16 cellular contexts compared by ENCODE assay signal in the genomic region with DNA sequence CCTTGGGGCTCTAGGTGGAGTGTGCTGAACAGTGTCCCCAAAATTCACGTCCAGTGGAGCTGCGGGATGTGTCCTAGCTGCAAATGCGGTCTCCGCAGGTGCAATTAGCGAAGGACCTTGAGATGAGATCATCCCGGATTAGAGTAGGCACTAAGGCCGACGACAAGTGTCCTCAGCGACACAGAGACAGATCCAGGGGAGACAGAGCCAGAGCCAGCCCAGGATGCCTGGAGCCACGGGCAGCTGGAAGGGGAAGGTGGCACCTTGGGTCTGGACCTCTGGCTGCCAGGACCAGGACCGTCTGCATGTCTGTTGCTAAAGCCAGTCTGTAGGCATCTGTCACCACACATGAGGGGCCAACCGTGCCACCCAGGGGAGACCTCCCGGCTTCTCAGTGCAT. TPM values are rescaled to one million over a fixed set of nuclear protein-coding genes. Genes with fewer than 3 reads are reported as not detected.
DNase-seq lines count a peak whose midpoint lies in the region; ATAC-seq and TF ChIP-seq lines count a peak whose summit lies in the region.
"Had no signal": no experiment of that assay in that cellular context is flagged by ENCODE, and none has a peak within 500 bp of the region (broad histone marks: within the 10 kb centered on the region; RNA-seq: fewer than 3 reads in every experiment).

No MANE protein-coding gene starts in this region.

- H3K9me1 ChIP-seq in IMR-90 (ENCODE audit: insufficient read depth, low read length) = peaks cover 6% of the 10 kb centered on the region; the same call in 1 of the 2 replicates

- H3K79me1 ChIP-seq in IMR-90 (ENCODE audit: low read depth in 1 of 2, low read length in 2 of 2) (peaks cover 24 to 98% of the 10 kb centered on the region in 2 experiments), trophoblast cell (ENCODE audit: low read length) (peaks cover 2% of the 10 kb centered on the region)

- H3K4me2 ChIP-seq in IMR-90 (ENCODE audit: low read depth, low read length) (no peak overlapping the region), trophoblast cell (ENCODE audit: low read length) (no peak overlapping the region)

- no peaks in the 10 kb centered on the region for H3K9me3 Mint-ChIP-seq in Caco-2 (ENCODE audit: unreplicated experiment)
- no peaks in the 10 kb centered on the region for H3K9me3 Mint-ChIP-seq in endodermal cell
- H3K9me3 Mint-ChIP-seq in stimulated activated naive B cell treated with anti-CD40 and anti-IgM and Interleukin-4, amounts not matched to agents 10 μg/mL and 1 μg/mL and 100 μg/mL, for 72 hours = no peaks in the 10 kb centered on the region
- H3K9me3 Mint-ChIP-seq: activated T-helper 2 cell treated with anti-CD3 and anti-CD28 coated beads, Interferon-gamma antibody, Interleukin-2, Interleukin-4, amounts not matched to agents 10 μg/mL and 5 μg/mL and 100 μg/mL, durations not matched to agents 14 hours and 24 hours and 36 hours had no signal

- H3K36me3 Mint-ChIP-seq in Caco-2 (ENCODE audit: insufficient read depth, unreplicated experiment) (peaks cover 100% of the 10 kb centered on the region), endodermal cell (ENCODE audit: low read depth) (peaks cover 54% of the 10 kb centered on the region)
- peaks cover 51% of the 10 kb centered on the region in 2 donors for H3K36me3 Mint-ChIP-seq in stimulated activated naive B cell treated with anti-CD40 and anti-IgM and Interleukin-4, amounts not matched to agents 10 μg/mL and 1 μg/mL and 100 μg/mL, for 72 hours

- H3K27ac Mint-ChIP-seq in Caco-2 (ENCODE audit: unreplicated experiment) (peak overlapping the region; percentile 32), endodermal cell (peak overlapping the region; percentile 80)
- no peak overlapping the region for H3K27ac Mint-ChIP-seq in stimulated activated naive B cell treated with anti-CD40 and anti-IgM and Interleukin-4, amounts not matched to agents 10 μg/mL and 1 μg/mL and 100 μg/mL, for 72 hours
- H3K27ac Mint-ChIP-seq: activated T-helper 2 cell treated with anti-CD3 and anti-CD28 coated beads, Interferon-gamma antibody, Interleukin-2, Interleukin-4, amounts not matched to agents 10 μg/mL and 5 μg/mL and 100 μg/mL, durations not matched to agents 14 hours and 24 hours and 36 hours had no signal

- TF ChIP-seq POLR2A in IMR-90 (IDR thresholded peaks at IDR 0.05; ENCODE audit: low read depth, low read length) = no peak

- H3K14ac ChIP-seq in IMR-90 (replicated peaks; ENCODE audit: low read depth, low read length) (no peak overlapping the region), trophoblast cell (ENCODE audit: low read length) (no peak overlapping the region)

- 93% methylated on average over 7 of the region's 13 CpGs; no CpG with 5 or more reads in 1 of the 2 experiments for WGBS in IMR-90 (ENCODE audit: extremely low coverage in 2 of 2, insufficient read length in 1 of 2), 2 experiments
- 84 to 88% methylated on average over 13 of the region's 13 CpGs for WGBS in endodermal cell (ENCODE audit: insufficient coverage in 1 of 2, insufficient read length in 1 of 2), 2 experiments
- WGBS in trophoblast cell (ENCODE audit: extremely low coverage, insufficient coverage, insufficient read length) = no CpG with 5 or more reads among the region's 13 CpGs

- no peak for TF ChIP-seq CTCF in Caco-2 (IDR thresholded peaks at IDR 0.05; ENCODE audit: insufficient read depth in 1 of 2, low read depth in 1 of 2, low read length in 1 of 2, severe bottlenecking in 1 of 2, unreplicated experiment in 1 of 2)
- TF ChIP-seq CTCF in IMR-90 (conservative IDR thresholded peaks at IDR 0.05; ENCODE audit: low read depth, low read length) = no peak
- no peak for TF ChIP-seq CTCF in endodermal cell (conservative IDR thresholded peaks at IDR 0.05)
- no peak for TF ChIP-seq CTCF in GM13976 (IDR thresholded peaks at IDR 0.05; ENCODE audit: borderline replicate concordance, control extremely low read depth, extremely low read depth, insufficient read depth, missing control alignments)
- TF ChIP-seq CTCF in GM10266 (IDR thresholded peaks at IDR 0.05; ENCODE audit: control insufficient read depth, insufficient read depth, low read depth, missing control alignments) = no peak

- H3K4me3 Mint-ChIP-seq in Caco-2 (ENCODE audit: unreplicated experiment) = no peak overlapping the region
- no peak overlapping the region for H3K4me3 Mint-ChIP-seq in endodermal cell
- H3K4me3 Mint-ChIP-seq in stimulated activated naive B cell treated with anti-CD40 and anti-IgM and Interleukin-4, amounts not matched to agents 10 μg/mL and 1 μg/mL and 100 μg/mL, for 72 hours = no peak overlapping the region

- intact Hi-C loops in Caco-2 (cut with micrococcal nuclease; ENCODE audit: unreplicated experiment) = no loop called here
- intact Hi-C loops in IMR-90 (cut with micrococcal nuclease) = no loop called here

- H2BK120ac ChIP-seq in IMR-90 (ENCODE audit: low read depth, low read length) (no peak overlapping the region), trophoblast cell (ENCODE audit: insufficient read depth, low read length, poor library complexity) (no peak overlapping the region)

- H2BK20ac ChIP-seq in IMR-90 (ENCODE audit: low read depth, low read length) = no peak overlapping the region

- in situ Hi-C loops in IMR-90 (cut with MboI; ENCODE audit: low sequenced_read_pairs) (no loop called here), GM13976 (cut with MboI; ENCODE audit: low sequenced_read_pairs, unreplicated experiment) (no loop called here)

- H3K9ac ChIP-seq in IMR-90 (ENCODE audit: low read depth, low read length) (no peak overlapping the region), endodermal cell (ENCODE audit: extremely low read depth, low read length, poor library complexity, severe bottlenecking) (no peak overlapping the region), trophoblast cell (ENCODE audit: low read length) (no peak overlapping the region)

- H3K18ac ChIP-seq in IMR-90 (ENCODE audit: low read depth, low read length) (no peak overlapping the region), trophoblast cell (ENCODE audit: low read length) (no peak overlapping the region)

- H3K36me3 ChIP-seq in Caco-2 (ENCODE audit: control insufficient read depth, insufficient read depth, low read length) (peaks cover 5% of the 10 kb centered on the region), IMR-90 (ENCODE audit: control insufficient read depth, insufficient read depth, low read length) (peaks cover 74% of the 10 kb centered on the region), endodermal cell (ENCODE audit: control insufficient read depth, insufficient read depth, low read length) (peaks cover 97% of the 10 kb centered on the region), trophoblast cell (ENCODE audit: control insufficient read depth in 1 of 2, insufficient read depth in 2 of 2, low read length in 2 of 2) (peaks cover 92 to 93% of the 10 kb centered on the region in 2 experiments)

- H3K56ac ChIP-seq in IMR-90 (ENCODE audit: extremely low read depth, insufficient read depth, low read length) = no peak overlapping the region

- H3K4me1 Mint-ChIP-seq in Caco-2 (ENCODE audit: low read depth, unreplicated experiment) (peaks cover 7% of the 10 kb centered on the region), endodermal cell (peaks cover 2% of the 10 kb centered on the region)
- peaks cover 14 to 42% of the 10 kb centered on the region in 2 donors for H3K4me1 Mint-ChIP-seq in stimulated activated naive B cell treated with anti-CD40 and anti-IgM and Interleukin-4, amounts not matched to agents 10 μg/mL and 1 μg/mL and 100 μg/mL, for 72 hours

- no peak for DNase-seq in Caco-2
- no peak for DNase-seq in IMR-90
- no peak for DNase-seq in endodermal cell
- no peak for DNase-seq in trophoblast cell
- DNase-seq in GM13976 (ENCODE audit: low spot score) = no peak
- DNase-seq in GM10266 (ENCODE audit: extremely low spot score) = no peak
- DNase-seq in stimulated activated naive B cell treated with anti-CD40 and anti-IgM and Interleukin-4, amounts not matched to agents 10 μg/mL and 1 μg/mL and 100 μg/mL, for 72 hours = no peak
- DNase-seq: amygdala; cerebellar nuclear complex; DMS79; KG1; NCI-H1105 treated with DMSO at 0.1 percent for 48 hours; stimulated activated CD4-positive, alpha-beta T cell treated with anti-CD3 and anti-CD28 coated beads, Interleukin-4, amount 100 ng/mL, for 1 hour had no signal

- H3K27ac ChIP-seq in IMR-90 (ENCODE audit: insufficient read depth, low read length) (no peak overlapping the region), endodermal cell (ENCODE audit: low read depth, low read length) (no peak overlapping the region), trophoblast cell (ENCODE audit: low read depth, low read length) (no peak overlapping the region)
- H3K27ac ChIP-seq: C4-2B had no signal

- peaks cover 5% of the 10 kb centered on the region for H3K4me1 ChIP-seq in Caco-2
- no peaks in the 10 kb centered on the region for H3K4me1 ChIP-seq in IMR-90 (ENCODE audit: control insufficient read depth, insufficient read depth, low read length)
- peaks cover 17% of the 10 kb centered on the region for H3K4me1 ChIP-seq in endodermal cell (ENCODE audit: control insufficient read depth, insufficient read depth, low read length)
- H3K4me1 ChIP-seq in trophoblast cell (ENCODE audit: control insufficient read depth in 1 of 2, insufficient read depth in 2 of 2, low read length in 2 of 2) = peaks cover 6 to 20% of the 10 kb centered on the region in 2 experiments

- no peak overlapping the region for H4K8ac ChIP-seq in IMR-90 (ENCODE audit: low read depth in 2 of 2, low read length in 2 of 2)
- no peak overlapping the region for H4K8ac ChIP-seq in trophoblast cell (ENCODE audit: low read depth, low read length)

- no peak for TF ChIP-seq RAD21 in IMR-90 (IDR thresholded peaks at IDR 0.05; ENCODE audit: low read length)

- H3K27me3 ChIP-seq in Caco-2 (replicated peaks; ENCODE audit: control insufficient read depth, insufficient read depth, low read length) (no peaks in the 10 kb centered on the region), IMR-90 (ENCODE audit: control insufficient read depth, insufficient read depth, low read length) (no peaks in the 10 kb centered on the region), endodermal cell (ENCODE audit: control insufficient read depth, insufficient read depth, low read length, poor library complexity, severe bottlenecking) (no peaks in the 10 kb centered on the region), trophoblast cell (ENCODE audit: insufficient read depth, low read length) (no peaks in the 10 kb centered on the region)
- H3K27me3 ChIP-seq: testis had no signal

- H3K27me3 Mint-ChIP-seq in Caco-2 (ENCODE audit: insufficient read depth, unreplicated experiment) = no peaks in the 10 kb centered on the region
- peaks cover 4% of the 10 kb centered on the region for H3K27me3 Mint-ChIP-seq in endodermal cell (ENCODE audit: insufficient read depth)
- H3K27me3 Mint-ChIP-seq in stimulated activated naive B cell treated with anti-CD40 and anti-IgM and Interleukin-4, amounts not matched to agents 10 μg/mL and 1 μg/mL and 100 μg/mL, for 72 hours = no peaks in the 10 kb centered on the region

- H2BK12ac ChIP-seq in trophoblast cell (ENCODE audit: low read length) = no peak overlapping the region

- CTCF ChIA-PET in Caco-2 (lab: Charles Lee) (no interaction called here), IMR-90 (lab: Yijun Ruan, JAX) (no interaction called here)

- H2AK9ac ChIP-seq in IMR-90 (replicated peaks; ENCODE audit: low read depth, low read length, poor library complexity) = peak overlapping the region; percentile 66

- H3K23ac ChIP-seq in IMR-90 (ENCODE audit: low read depth, low read length) = no peak overlapping the region
- H3K23ac ChIP-seq in trophoblast cell (ENCODE audit: low read length) = no peak overlapping the region

- no peak overlapping the region for H2BK15ac ChIP-seq in IMR-90 (ENCODE audit: low read depth, low read length)

- H3K4ac ChIP-seq in IMR-90 (ENCODE audit: low read depth, low read length) = no peak overlapping the region
- peak overlapping the region; percentile 32 for H3K4ac ChIP-seq in trophoblast cell (ENCODE audit: low read depth, low read length)

- no peak overlapping the region for H4K12ac ChIP-seq in trophoblast cell (ENCODE audit: low read depth, low read length)

- no peak for ATAC-seq in IMR-90 (ENCODE audit: low read depth)
- ATAC-seq in stimulated activated naive B cell treated with anti-CD40 and anti-IgM and Interleukin-4, amounts not matched to agents 10 μg/mL and 1 μg/mL and 100 μg/mL, for 72 hours (replicated peaks) = no peak

- dilution Hi-C loops in IMR-90 (cut with HindIII; ENCODE audit: low sequenced_read_pairs, unreplicated experiment) = no loop called here

- H2BK5ac ChIP-seq in IMR-90 (ENCODE audit: low read depth, low read length, poor library complexity, severe bottlenecking) (no peak overlapping the region), trophoblast cell (ENCODE audit: low read depth, low read length, poor library complexity) (no peak overlapping the region)

- H4K91ac ChIP-seq in IMR-90 (ENCODE audit: insufficient read depth, low read depth, low read length) = no peak overlapping the region
- H4K91ac ChIP-seq in trophoblast cell (ENCODE audit: low read depth, low read length) = no peak overlapping the region

- H2AFZ ChIP-seq in IMR-90 (replicated peaks; ENCODE audit: low read length, poor library complexity) (no peak overlapping the region), trophoblast cell (ENCODE audit: insufficient read depth, low read length, poor library complexity) (no peak overlapping the region)

- no peak overlapping the region for H2AK5ac ChIP-seq in IMR-90 (ENCODE audit: low read depth, low read length)
- no peak overlapping the region for H2AK5ac ChIP-seq in trophoblast cell (ENCODE audit: low read length)

- peaks cover 17% of the 10 kb centered on the region for H3K79me2 ChIP-seq in trophoblast cell (ENCODE audit: control insufficient read depth, insufficient read depth, low read length, poor library complexity)

- H3K4me3 ChIP-seq in Caco-2 (ENCODE audit: low read depth, low read length) (no peak overlapping the region), IMR-90 (ENCODE audit: insufficient read depth, low read depth, low read length) (no peak overlapping the region), endodermal cell (ENCODE audit: low read length) (no peak overlapping the region), trophoblast cell (ENCODE audit: low read depth, low read length) (no peak overlapping the region)
- H3K4me3 ChIP-seq: testis had no signal

- no peaks in the 10 kb centered on the region for H3K9me3 ChIP-seq in Caco-2
- H3K9me3 ChIP-seq in IMR-90 (ENCODE audit: control insufficient read depth, insufficient read depth, low read length) = no peaks in the 10 kb centered on the region
- H3K9me3 ChIP-seq in endodermal cell (ENCODE audit: control insufficient read depth, low read length) = no peaks in the 10 kb centered on the region
- H3K9me3 ChIP-seq in trophoblast cell (ENCODE audit: insufficient read depth, low read depth, low read length) = peaks cover 3% of the 10 kb centered on the region
- H3K9me3 ChIP-seq: testis had no signal

- BruUV-seq in Caco-2 (replicated peaks; lab: Mats Ljungman, UMichigan) (no TSS peak), IMR-90 (replicated peaks; lab: Mats Ljungman, UMichigan) (no TSS peak)

- peaks cover 97% of the 10 kb centered on the region for H4K20me1 ChIP-seq in IMR-90 (ENCODE audit: insufficient read depth, low read length)

- H4K5ac ChIP-seq in IMR-90 (ENCODE audit: low read depth, low read length) = no peak overlapping the region

- POLR2A ChIA-PET in Caco-2 (lab: Charles Lee) = no interaction called here
- POLR2A ChIA-PET in IMR-90 (lab: Charles Lee; ENCODE audit: unreplicated experiment) = no interaction called here

RNA-seq across cellular contexts. Expression of a gene that starts 24.5 kb away (rescaled TPM):
- 495 and 534 TPM in 2 replicates for total RNA-seq in Caco-2 (2022)
- total RNA-seq in IMR-90 (2012; rRNA removed) = 11.3 and 13.6 TPM in 2 replicates
- 87.9 and 101 TPM in 2 replicates for polyA plus RNA-seq in IMR-90 (2012; rRNA removed)
- polyA plus RNA-seq in IMR-90 (2012; cell fraction: cytosol; rRNA removed) = 70.4 and 146 TPM in 2 replicates
- 88.7 and 147 TPM in 2 replicates for polyA plus RNA-seq in IMR-90 (2012; cell fraction: nucleus; rRNA removed; ENCODE audit: low replicate concordance)
- 100 to 1,000 TPM; 374 to 588 TPM for total RNA-seq in endodermal cell
- 144 TPM for polyA plus RNA-seq in endodermal cell (2013, experiment 1 of 2)
- 134 TPM for polyA plus RNA-seq in endodermal cell (2013, experiment 2 of 2)
- polyA plus RNA-seq in trophoblast cell (2013) = 379 and 403 TPM in 2 replicates

Comparison
In these comparisons a context has a peak if more than half of its experiments do, and no peak if none do; other contexts are left out.
1. RNA of a gene that starts 24.5 kb away (total RNA-seq): 374 to 588 TPM in endodermal cell and 495 to 534 TPM in Caco-2; 11.3 to 13.6 TPM in IMR-90; every median in the first group is over 10 times any median in the second.